ENCODE assay signal across 13 cellular contexts in genomic region chr1:198328458-198329032, GRCh38.
"Had no signal": no experiment of that assay in that cellular context is flagged by ENCODE, and none has a peak within 500 bp of the region (broad histone marks: within the 10 kb centered on the region; RNA-seq: fewer than 3 reads in every experiment).

No MANE protein-coding gene starts in this region.

- H3K4me3 ChIP-seq: gastroesophageal sphincter, spleen, tibial nerve, vagina had no signal

- H3K4me1 ChIP-seq: gastroesophageal sphincter, spleen, tibial nerve, vagina had no signal

- H3K27ac Mint-ChIP-seq: activated naive CD4-positive, alpha-beta T cell treated with anti-CD3 and anti-CD28 coated beads, Interleukin-2, amount 50 U/mL, for 24 hours; dendritic cell treated with granulocyte-macrophage colony-stimulating factor and Interleukin-4, amounts not matched to agents 40 ng/mL and 50 ng/mL, for 4 days; nephron progenitor cell; stimulated activated memory B cell treated with anti-CD40 and anti-IgM and Interleukin-4, amounts not matched to agents 10 μg/mL and 1 μg/mL and 100 μg/mL, for 72 hours had no signal

- H3K9me3 Mint-ChIP-seq: activated naive CD4-positive, alpha-beta T cell treated with anti-CD3 and anti-CD28 coated beads, Interleukin-2, amount 50 U/mL, for 24 hours; central memory CD8-positive, alpha-beta T cell; dendritic cell treated with granulocyte-macrophage colony-stimulating factor and Interleukin-4, amounts not matched to agents 40 ng/mL and 50 ng/mL, for 4 days; nephron progenitor cell; stimulated activated memory B cell treated with anti-CD40 and anti-IgM and Interleukin-4, amounts not matched to agents 10 μg/mL and 1 μg/mL and 100 μg/mL, for 72 hours had no signal

- H3K36me3 Mint-ChIP-seq: activated naive CD4-positive, alpha-beta T cell treated with anti-CD3 and anti-CD28 coated beads, Interleukin-2, amount 50 U/mL, for 24 hours; stimulated activated memory B cell treated with anti-CD40 and anti-IgM and Interleukin-4, amounts not matched to agents 10 μg/mL and 1 μg/mL and 100 μg/mL, for 72 hours had no signal

- H3K4me1 Mint-ChIP-seq: central memory CD8-positive, alpha-beta T cell; nephron progenitor cell had no signal

- H3K9me3 ChIP-seq: gastroesophageal sphincter, spleen, tibial nerve, vagina had no signal

- H3K27me3 Mint-ChIP-seq: activated naive CD4-positive, alpha-beta T cell treated with anti-CD3 and anti-CD28 coated beads, Interleukin-2, amount 50 U/mL, for 24 hours; dendritic cell treated with granulocyte-macrophage colony-stimulating factor and Interleukin-4, amounts not matched to agents 40 ng/mL and 50 ng/mL, for 4 days had no signal

- H3K36me3 ChIP-seq: gastroesophageal sphincter, spleen, tibial nerve, vagina had no signal

- H3K27ac ChIP-seq: gastroesophageal sphincter, spleen, tibial nerve, vagina had no signal

- H3K4me3 Mint-ChIP-seq: activated naive CD4-positive, alpha-beta T cell treated with anti-CD3 and anti-CD28 coated beads, Interleukin-2, amount 50 U/mL, for 24 hours; central memory CD8-positive, alpha-beta T cell; dendritic cell treated with granulocyte-macrophage colony-stimulating factor and Interleukin-4, amounts not matched to agents 40 ng/mL and 50 ng/mL, for 4 days; nephron progenitor cell; stimulated activated memory B cell treated with anti-CD40 and anti-IgM and Interleukin-4, amounts not matched to agents 10 μg/mL and 1 μg/mL and 100 μg/mL, for 72 hours had no signal

- H3K27me3 ChIP-seq: spleen, tibial nerve, vagina had no signal

- DNase-seq: activated CD4-positive, alpha-beta T cell treated with anti-CD3 and anti-CD28 coated beads, Interleukin-2, amount 50 U/mL, for 4 hours; activated T-cell treated with anti-CD3 and anti-CD28 coated beads, Interleukin-2, amount 50 U/mL, for 1 hour; left ventricle myocardium superior; nephron progenitor cell; spleen; stimulated activated CD4-positive, alpha-beta T cell treated with anti-CD3 and anti-CD28 coated beads, Interleukin-1b, Interleukin-23, amount 100 ng/mL, for 48 hours had no signal
